Comparison of ENCODE assay signal across 13 cellular contexts in the genomic region with DNA sequence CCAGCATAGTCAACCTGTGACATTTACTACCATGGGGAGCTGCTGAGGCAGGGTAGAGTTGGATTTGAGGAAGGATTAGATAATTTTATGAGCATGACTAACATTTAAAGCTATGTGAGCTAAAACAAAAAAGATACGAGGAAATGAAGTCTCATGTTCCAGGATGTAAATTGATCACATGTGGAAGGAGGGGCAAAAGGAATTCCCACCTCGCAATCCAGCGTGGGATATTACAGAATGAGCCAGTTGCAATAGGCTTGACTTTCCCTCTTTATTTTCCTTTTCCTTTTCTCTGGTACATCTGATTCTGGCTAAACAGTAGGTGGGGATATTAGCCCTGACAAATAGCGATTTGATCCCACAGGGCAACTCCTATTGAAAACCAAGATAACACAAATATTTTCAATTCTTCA.
DNase-seq lines count a peak whose midpoint lies in the region; ATAC-seq and TF ChIP-seq lines count a peak whose summit lies in the region.
"Had no signal": no experiment of that assay in that cellular context is flagged by ENCODE, and none has a peak within 500 bp of the region (broad histone marks: within the 10 kb centered on the region; RNA-seq: fewer than 3 reads in every experiment).

No MANE protein-coding gene starts in this region.

- H4K20me1 ChIP-seq in OCI-LY3 (ENCODE audit: insufficient read depth, low read length) (no peaks in the 10 kb centered on the region), neural progenitor cell (ENCODE audit: low read depth) (no peaks in the 10 kb centered on the region)

- H3K4me2 ChIP-seq in OCI-LY3 (ENCODE audit: low read length): no peak overlapping the region
- H3K4me2 ChIP-seq in neural progenitor cell: no peak overlapping the region

- H3K27me3 Mint-ChIP-seq in neural progenitor cell (ENCODE audit: insufficient read depth, low read depth): no peaks in the 10 kb centered on the region
- H3K27me3 Mint-ChIP-seq in activated naive CD8-positive, alpha-beta T cell treated with anti-CD3 and anti-CD28 coated beads, Interleukin-2, amount 50 U/mL, for 24 hours: peaks cover 9% of the 10 kb centered on the region

- no peak overlapping the region for H3K9ac ChIP-seq in OCI-LY3 (ENCODE audit: low read length)
- H3K9ac ChIP-seq in neural progenitor cell: no peak overlapping the region

- peak; percentile 95 for DNase-seq in EL
- peak; percentile 74 for DNase-seq in dermis blood vessel endothelial cell
- DNase-seq in neural progenitor cell (ENCODE audit: low spot score): no peak
- no peak for DNase-seq in putamen (ENCODE audit: low spot score)
- no peak for DNase-seq in MG63
- no peak for DNase-seq in activated naive CD8-positive, alpha-beta T cell treated with anti-CD3 and anti-CD28 coated beads, Interleukin-2, amount 50 U/mL, for 24 hours
- no peak for DNase-seq in GDM1 (lab: John Stamatoyannopoulos, UW)
- DNase-seq: activated CD8-positive, alpha-beta memory T cell treated with anti-CD3 and anti-CD28 coated beads, Interleukin-2, amount 10 ng/mL, durations not matched to agents 7 days and 5 days; heart left ventricle; NCI-H446 had no signal

- no peak overlapping the region for H3K27ac Mint-ChIP-seq in neural progenitor cell
- no peak overlapping the region for H3K27ac Mint-ChIP-seq in activated naive CD8-positive, alpha-beta T cell treated with anti-CD3 and anti-CD28 coated beads, Interleukin-2, amount 50 U/mL, for 24 hours
- H3K27ac Mint-ChIP-seq: activated CD8-positive, alpha-beta memory T cell treated with anti-CD3 and anti-CD28 coated beads, Interleukin-2, amount 10 ng/mL, durations not matched to agents 7 days and 5 days; stimulated activated naive CD8-positive, alpha-beta T cell treated with anti-CD3 and anti-CD28 coated beads, Interleukin-15, Interleukin-2, amounts not matched to agents 100 ng/mL and 50 ng/mL, for 24 hours had no signal

- peaks cover 25% of the 10 kb centered on the region; the same call in 1 of the 2 replicates for H3K27me3 ChIP-seq in OCI-LY3 (ENCODE audit: low read depth, low read length)
- H3K27me3 ChIP-seq in neural progenitor cell: no peaks in the 10 kb centered on the region
- H3K27me3 ChIP-seq in MG63: no peaks in the 10 kb centered on the region
- H3K27me3 ChIP-seq: ascending aorta had no signal

- TF ChIP-seq CTCF in OCI-LY3 (IDR thresholded peaks at IDR 0.05; ENCODE audit: low read depth, low read length) (peak; percentile 11), neural progenitor cell (IDR thresholded peaks at IDR 0.05) (peak; percentile 20)

- H2AFZ ChIP-seq in OCI-LY3 (ENCODE audit: low read depth, low read length): no peak overlapping the region
- H2AFZ ChIP-seq in neural progenitor cell (replicated peaks): no peak overlapping the region

- H3K9me3 Mint-ChIP-seq in neural progenitor cell: peaks cover 4% of the 10 kb centered on the region
- H3K9me3 Mint-ChIP-seq in activated naive CD8-positive, alpha-beta T cell treated with anti-CD3 and anti-CD28 coated beads, Interleukin-2, amount 50 U/mL, for 24 hours: no peaks in the 10 kb centered on the region

- no peak overlapping the region for H3K27ac ChIP-seq in OCI-LY3 (ENCODE audit: low read length)
- H3K27ac ChIP-seq in neural progenitor cell: no peak overlapping the region
- H3K27ac ChIP-seq: ascending aorta, heart left ventricle had no signal

- H3K4me1 ChIP-seq in OCI-LY3 (ENCODE audit: low read length) (peaks cover 4% of the 10 kb centered on the region; the same call in 1 of the 2 replicates), neural progenitor cell (no peaks in the 10 kb centered on the region)
- H3K4me1 ChIP-seq: ascending aorta had no signal

- H3K9me3 ChIP-seq in OCI-LY3 (ENCODE audit: insufficient read depth, low read length): no peaks in the 10 kb centered on the region
- no peaks in the 10 kb centered on the region for H3K9me3 ChIP-seq in neural progenitor cell (ENCODE audit: low read depth)
- H3K9me3 ChIP-seq in MG63: peaks cover 7% of the 10 kb centered on the region; the same call in 1 of the 2 replicates
- H3K9me3 ChIP-seq: ascending aorta had no signal

- no peak overlapping the region for H3K4me3 Mint-ChIP-seq in neural progenitor cell
- H3K4me3 Mint-ChIP-seq in activated naive CD8-positive, alpha-beta T cell treated with anti-CD3 and anti-CD28 coated beads, Interleukin-2, amount 50 U/mL, for 24 hours: no peak overlapping the region
- H3K4me3 Mint-ChIP-seq: activated CD8-positive, alpha-beta memory T cell treated with anti-CD3 and anti-CD28 coated beads, Interleukin-2, amount 10 ng/mL, durations not matched to agents 7 days and 5 days; stimulated activated naive CD8-positive, alpha-beta T cell treated with anti-CD3 and anti-CD28 coated beads, Interleukin-15, Interleukin-2, amounts not matched to agents 100 ng/mL and 50 ng/mL, for 24 hours had no signal

- H3K4me3 ChIP-seq in OCI-LY3 (ENCODE audit: low read length) (no peak overlapping the region), neural progenitor cell (no peak overlapping the region), MG63 (no peak overlapping the region)
- H3K4me3 ChIP-seq: ascending aorta, heart left ventricle had no signal

- H3K36me3 ChIP-seq in OCI-LY3 (replicated peaks; ENCODE audit: low read depth, low read length) (no peaks in the 10 kb centered on the region), neural progenitor cell (no peaks in the 10 kb centered on the region), MG63 (no peaks in the 10 kb centered on the region)
- H3K36me3 ChIP-seq: ascending aorta, heart left ventricle had no signal

- no peak for ATAC-seq in activated naive CD8-positive, alpha-beta T cell treated with anti-CD3 and anti-CD28 coated beads, Interleukin-2, amount 50 U/mL, for 24 hours
- ATAC-seq: activated CD8-positive, alpha-beta memory T cell treated with anti-CD3 and anti-CD28 coated beads, Interleukin-2, amount 10 ng/mL, durations not matched to agents 7 days and 5 days; heart left ventricle had no signal

- H3K79me2 ChIP-seq in OCI-LY3 (ENCODE audit: low read length) (no peaks in the 10 kb centered on the region), neural progenitor cell (ENCODE audit: low read depth) (no peaks in the 10 kb centered on the region)

- H3K4me1 Mint-ChIP-seq in neural progenitor cell: peaks cover 5% of the 10 kb centered on the region
- peaks cover 3% of the 10 kb centered on the region for H3K4me1 Mint-ChIP-seq in activated naive CD8-positive, alpha-beta T cell treated with anti-CD3 and anti-CD28 coated beads, Interleukin-2, amount 50 U/mL, for 24 hours
- H3K4me1 Mint-ChIP-seq: activated CD8-positive, alpha-beta memory T cell treated with anti-CD3 and anti-CD28 coated beads, Interleukin-2, amount 10 ng/mL, durations not matched to agents 7 days and 5 days had no signal

- H3K36me3 Mint-ChIP-seq in neural progenitor cell: no peaks in the 10 kb centered on the region
- no peaks in the 10 kb centered on the region for H3K36me3 Mint-ChIP-seq in activated naive CD8-positive, alpha-beta T cell treated with anti-CD3 and anti-CD28 coated beads, Interleukin-2, amount 50 U/mL, for 24 hours (ENCODE audit: low read depth)
- H3K36me3 Mint-ChIP-seq: activated CD8-positive, alpha-beta memory T cell treated with anti-CD3 and anti-CD28 coated beads, Interleukin-2, amount 10 ng/mL, durations not matched to agents 7 days and 5 days had no signal

- no peaks in the 10 kb centered on the region for H3F3A ChIP-seq in neural progenitor cell (ENCODE audit: low read depth)

Comparison
In these comparisons a context has a peak if more than half of its experiments do, and no peak if none do; other contexts are left out.
1. DNase-seq: peak in EL (single experiment) and dermis blood vessel endothelial cell (single experiment); none in neural progenitor cell (single experiment), putamen (single experiment), MG63 (single experiment), activated naive CD8-positive, alpha-beta T cell treated with anti-CD3 and anti-CD28 coated beads, Interleukin-2, amount 50 U/mL, for 24 hours (single experiment) and GDM1 (single experiment).